36 cellular contexts compared by ENCODE assay signal in the genomic region with DNA sequence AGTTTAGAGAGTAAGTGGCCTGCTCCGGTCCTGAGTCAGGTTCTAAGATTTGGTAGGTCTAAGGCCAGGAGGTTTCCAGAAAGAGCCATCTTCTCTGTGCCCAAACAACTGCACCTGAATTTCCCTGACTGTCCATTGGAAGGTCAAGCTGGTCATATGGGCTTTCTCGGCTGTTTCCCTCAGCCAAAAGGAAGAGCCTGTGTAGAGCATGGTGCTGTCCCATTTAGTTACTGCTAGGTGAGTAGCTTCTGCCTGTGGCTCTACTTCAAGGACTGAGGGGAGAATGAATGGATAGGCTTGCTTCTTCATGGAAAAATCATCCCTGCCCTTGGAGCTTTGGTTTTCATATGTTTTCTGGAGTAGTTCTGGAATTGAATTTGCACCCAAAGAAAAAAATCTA.
"Had no signal": no experiment of that assay in that cellular context is flagged by ENCODE, and none has a peak within 500 bp of the region (broad histone marks: within the 10 kb centered on the region; RNA-seq: fewer than 3 reads in every experiment).

No MANE protein-coding gene starts in this region.

- H3K9me3 ChIP-seq: adrenal gland, body of pancreas, breast epithelium had no signal

- H3K4me3 ChIP-seq: adrenal gland, body of pancreas, breast epithelium had no signal

- H3K9me3 Mint-ChIP-seq: activated B cell treated with CpG ODN at 0.5 μM for 24 hours; activated CD4-positive, alpha-beta memory T cell treated with anti-CD3 and anti-CD28 coated beads for 36 hours; activated CD4-positive, alpha-beta T cell treated with anti-CD3 and anti-CD28 coated beads, Interleukin-2, amount 10 ng/mL, durations not matched to agents 24 days and 14 days; activated CD8-positive, alpha-beta T cell treated with anti-CD3 and anti-CD28 coated beads for 36 hours; activated naive CD4-positive, alpha-beta T cell treated with anti-CD3 and anti-CD28 coated beads for 36 hours; activated naive CD4-positive, alpha-beta T cell treated with anti-CD3 and anti-CD28 coated beads, Interleukin-2, amount 50 U/mL, for 72 hours; activated naive CD8-positive, alpha-beta T cell treated with anti-CD3 and anti-CD28 coated beads for 36 hours; activated T-cell treated with anti-CD3 and anti-CD28 coated beads, Interleukin-2, amount 50 U/mL, for 4 hours; activated T-helper 1 cell treated with anti-CD3 and anti-CD28 coated beads, Interleukin-12 subunit alpha, Interleukin-12 subunit beta, Interleukin-2, Interleukin-4 antibody, amounts not matched to agents 30 ng/mL and 10 ng/mL and 1 ng/mL, durations not matched to agents 14 hours and 24 hours and 36 hours; activated T-helper 17 cell treated with anti-CD3 and anti-CD28 coated beads, Interleukin-2, amount 50 U/mL, for 72 hours; T-helper 1 cell treated with Interleukin-12 subunit alpha and Interleukin-12 subunit beta and Interleukin-4 antibody, amounts not matched to agents 30 μg/mL and 1 μg/mL, for 36 hours; T-helper 2 cell treated with Interferon-gamma antibody and Interleukin-4, amounts not matched to agents 5 μg/mL and 100 μg/mL, for 36 hours had no signal

- H3K36me3 Mint-ChIP-seq: activated CD4-positive, alpha-beta memory T cell treated with anti-CD3 and anti-CD28 coated beads for 36 hours; activated naive CD4-positive, alpha-beta T cell treated with anti-CD3 and anti-CD28 coated beads, Interleukin-2, amount 50 U/mL, for 72 hours; activated naive CD8-positive, alpha-beta T cell treated with anti-CD3 and anti-CD28 coated beads for 36 hours had no signal

- DNase-seq: activated B cell treated with CpG ODN at 0.5 μM for 24 hours; activated CD4-positive, alpha-beta memory T cell treated with anti-CD3 and anti-CD28 coated beads for 36 hours; activated CD4-positive, alpha-beta T cell treated with anti-CD3 and anti-CD28 coated beads for 4 hours; activated CD4-positive, alpha-beta T cell treated with anti-CD3 and anti-CD28 coated beads, Interleukin-2, amount 10 ng/mL, durations not matched to agents 24 days and 14 days; activated CD4-positive, alpha-beta T cell treated with anti-CD3 and anti-CD28 coated beads, Interleukin-2, amount 50 U/mL, for 1 hour; activated CD4-positive, alpha-beta T cell treated with anti-CD3 and anti-CD28 coated beads, Interleukin-2, amount 50 U/mL, for 4 hours; activated CD4-positive, CD25-positive, alpha-beta regulatory T cell treated with anti-CD3 and anti-CD28 coated beads, Interleukin-2, amount 50 U/mL, for 72 hours; activated CD8-positive, alpha-beta memory T cell treated with anti-CD3 and anti-CD28 coated beads, Interleukin-2, amount 50 U/mL, for 4 hours; activated CD8-positive, alpha-beta T cell treated with anti-CD3 and anti-CD28 coated beads for 36 hours; activated effector memory CD4-positive, alpha-beta T cell treated with anti-CD3 and anti-CD28 coated beads, Interleukin-2, amount 50 U/mL, for 16 hours; activated gamma-delta T cell treated with Interleukin-2 at 50 U/mL for 16 hours; activated naive CD4-positive, alpha-beta T cell; activated naive CD4-positive, alpha-beta T cell treated with anti-CD3 and anti-CD28 coated beads for 36 hours; activated naive CD4-positive, alpha-beta T cell treated with anti-CD3 and anti-CD28 coated beads, Interleukin-2, amount 50 U/mL, for 16 hours; activated naive CD8-positive, alpha-beta T cell treated with anti-CD3 and anti-CD28 coated beads for 36 hours; activated T-cell treated with anti-CD3 and anti-CD28 coated beads for 4 hours; activated T-cell treated with anti-CD3 and anti-CD28 coated beads, Interleukin-2, amount 50 U/mL, for 1 hour; activated T-cell treated with anti-CD3 and anti-CD28 coated beads, Interleukin-2, amount 50 U/mL, for 4 hours; activated T-cell treated with anti-CD3 and anti-CD28 coated beads, Interleukin-2, amount 50 U/mL, for 72 hours; adrenal gland; amniotic stem cell; aorta; body of pancreas; brain microvascular endothelial cell; central memory CD4-positive, alpha-beta T cell; cerebellar nuclear complex; T-helper 1 cell; T-helper 2 cell; T-helper 9 cell had no signal

- H3K4me3 Mint-ChIP-seq: activated B cell treated with CpG ODN at 0.5 μM for 24 hours; activated CD4-positive, alpha-beta memory T cell treated with anti-CD3 and anti-CD28 coated beads for 36 hours; activated CD4-positive, alpha-beta T cell treated with anti-CD3 and anti-CD28 coated beads, Interleukin-2, amount 10 ng/mL, durations not matched to agents 24 days and 14 days; activated CD8-positive, alpha-beta T cell treated with anti-CD3 and anti-CD28 coated beads for 36 hours; activated naive CD4-positive, alpha-beta T cell treated with anti-CD3 and anti-CD28 coated beads for 36 hours; activated naive CD8-positive, alpha-beta T cell treated with anti-CD3 and anti-CD28 coated beads for 36 hours; activated T-cell treated with anti-CD3 and anti-CD28 coated beads, Interleukin-2, amount 50 U/mL, for 4 hours; activated T-cell treated with anti-CD3 and anti-CD28 coated beads, Interleukin-2, amount 50 U/mL, for 72 hours; activated T-helper 1 cell treated with anti-CD3 and anti-CD28 coated beads, Interleukin-12 subunit alpha, Interleukin-12 subunit beta, Interleukin-2, Interleukin-4 antibody, amounts not matched to agents 30 ng/mL and 10 ng/mL and 1 ng/mL, durations not matched to agents 14 hours and 24 hours and 36 hours; activated T-helper 17 cell treated with anti-CD3 and anti-CD28 coated beads, Interleukin-2, amount 50 U/mL, for 72 hours; T-helper 1 cell treated with Interleukin-12 subunit alpha and Interleukin-12 subunit beta and Interleukin-4 antibody, amounts not matched to agents 30 μg/mL and 1 μg/mL, for 36 hours; T-helper 2 cell treated with Interferon-gamma antibody and Interleukin-4, amounts not matched to agents 5 μg/mL and 100 μg/mL, for 36 hours had no signal

- H3K36me3 ChIP-seq: adrenal gland, brain microvascular endothelial cell, breast epithelium had no signal

- H3K27me3 Mint-ChIP-seq: activated CD4-positive, alpha-beta memory T cell treated with anti-CD3 and anti-CD28 coated beads for 36 hours; activated naive CD8-positive, alpha-beta T cell treated with anti-CD3 and anti-CD28 coated beads for 36 hours; activated T-helper 17 cell treated with anti-CD3 and anti-CD28 coated beads, Interleukin-2, amount 50 U/mL, for 72 hours had no signal

- H3K27ac Mint-ChIP-seq: activated B cell treated with CpG ODN at 0.5 μM for 24 hours; activated CD4-positive, alpha-beta memory T cell treated with anti-CD3 and anti-CD28 coated beads for 36 hours; activated CD4-positive, alpha-beta T cell treated with anti-CD3 and anti-CD28 coated beads, Interleukin-2, amount 10 ng/mL, durations not matched to agents 24 days and 14 days; activated CD8-positive, alpha-beta T cell treated with anti-CD3 and anti-CD28 coated beads for 36 hours; activated naive CD4-positive, alpha-beta T cell treated with anti-CD3 and anti-CD28 coated beads for 36 hours; activated naive CD4-positive, alpha-beta T cell treated with anti-CD3 and anti-CD28 coated beads, Interleukin-2, amount 50 U/mL, for 72 hours; activated naive CD8-positive, alpha-beta T cell treated with anti-CD3 and anti-CD28 coated beads for 36 hours; activated T-cell treated with anti-CD3 and anti-CD28 coated beads, Interleukin-2, amount 50 U/mL, for 72 hours; activated T-helper 1 cell treated with anti-CD3 and anti-CD28 coated beads, Interleukin-12 subunit alpha, Interleukin-12 subunit beta, Interleukin-2, Interleukin-4 antibody, amounts not matched to agents 30 ng/mL and 10 ng/mL and 1 ng/mL, durations not matched to agents 14 hours and 24 hours and 36 hours; activated T-helper 17 cell treated with anti-CD3 and anti-CD28 coated beads, Interleukin-2, amount 50 U/mL, for 72 hours; T-helper 1 cell treated with Interleukin-12 subunit alpha and Interleukin-12 subunit beta and Interleukin-4 antibody, amounts not matched to agents 30 μg/mL and 1 μg/mL, for 36 hours; T-helper 2 cell treated with Interferon-gamma antibody and Interleukin-4, amounts not matched to agents 5 μg/mL and 100 μg/mL, for 36 hours had no signal

- H3K4me1 Mint-ChIP-seq: activated B cell treated with CpG ODN at 0.5 μM for 24 hours; activated CD4-positive, alpha-beta T cell treated with anti-CD3 and anti-CD28 coated beads, Interleukin-2, amount 10 ng/mL, durations not matched to agents 24 days and 14 days; activated naive CD8-positive, alpha-beta T cell treated with anti-CD3 and anti-CD28 coated beads for 36 hours; activated T-helper 17 cell treated with anti-CD3 and anti-CD28 coated beads, Interleukin-2, amount 50 U/mL, for 72 hours had no signal

- H3K27me3 ChIP-seq: body of pancreas had no signal

- H3K27ac ChIP-seq: adrenal gland, body of pancreas, brain microvascular endothelial cell, breast epithelium, VCaP had no signal

- H3K4me1 ChIP-seq: adrenal gland, body of pancreas, breast epithelium had no signal
